ENCODE assay signal across 14 cellular contexts in genomic region chr5:23411200-23411599, GRCh38.
DNase-seq lines count a peak whose midpoint lies in the region; ATAC-seq and TF ChIP-seq lines count a peak whose summit lies in the region.
"Had no signal": no experiment of that assay in that cellular context is flagged by ENCODE, and none has a peak within 500 bp of the region (broad histone marks: within the 10 kb centered on the region; RNA-seq: fewer than 3 reads in every experiment).

No MANE protein-coding gene starts in this region.

- WGBS in SK-N-SH (ENCODE audit: low lambda C conversion rate) = 32% methylated on average over 17 of the region's 17 CpGs

- H3F3A ChIP-seq in SK-N-SH (replicated peaks; ENCODE audit: insufficient read depth) = no peaks in the 10 kb centered on the region

- no peaks in the 10 kb centered on the region for H3K9me3 ChIP-seq in SK-N-SH

- H3K4me3 ChIP-seq in SK-N-SH (ENCODE audit: low read depth in 2 of 2, low read length in 1 of 2) = peak overlapping the region in 1 of 2 experiments; percentile 26; a peak in 1 of 4 replicates
- H3K4me3 ChIP-seq: GM23248 had no signal

- H3K27ac ChIP-seq in SK-N-SH (ENCODE audit: low read depth in 2 of 2, low read length in 1 of 2) (no peak overlapping the region), epithelial cell of prostate (peak overlapping the region; percentile 70), substantia nigra (ENCODE audit: low read depth, low read length, poor library complexity, severe bottlenecking) (no peak overlapping the region)
- H3K27ac ChIP-seq: GM23248, HL-60 had no signal

- H3K27me3 ChIP-seq in SK-N-SH (ENCODE audit: insufficient read depth) = peaks cover 7% of the 10 kb centered on the region; the same call in 1 of the 2 replicates

- no peaks in the 10 kb centered on the region for H3K36me3 ChIP-seq in SK-N-SH (replicated peaks in 1 of 2; ENCODE audit: control insufficient read depth in 1 of 2, insufficient read depth in 2 of 2, low read length in 1 of 2)

- no peaks in the 10 kb centered on the region for H3K9me2 ChIP-seq in SK-N-SH

- no peak overlapping the region for H3K9ac ChIP-seq in SK-N-SH
- H3K9ac ChIP-seq: GM23248 had no signal

- H3K4me1 ChIP-seq in SK-N-SH (ENCODE audit: control insufficient read depth in 1 of 2, insufficient read depth in 2 of 2, low read depth in 1 of 2, low read length in 1 of 2) = no peaks in the 10 kb centered on the region

- no peaks in the 10 kb centered on the region for H4K20me1 ChIP-seq in SK-N-SH (ENCODE audit: insufficient read depth)

- peak overlapping the region; percentile 47; the same call in 1 of the 2 replicates for H3K4me2 ChIP-seq in SK-N-SH

- ATAC-seq in SK-N-SH treated with all-trans-retinoic acid at 6 μM for 48 hours = no peak
- ATAC-seq in stimulated activated naive CD8-positive, alpha-beta T cell treated with anti-CD3 and anti-CD28 coated beads, Interleukin-15, Interleukin-2, amounts not matched to agents 100 U/mL and 50 U/mL, for 24 hours = no peak
- ATAC-seq: T-cell had no signal

- TF ChIP-seq RAD21 in SK-N-SH (IDR thresholded peaks at IDR 0.05; ENCODE audit: low read length) = no peak

- POLR2A ChIA-PET in SK-N-SH (lab: Yijun Ruan, JAX) = no interaction called here

- H2AFZ ChIP-seq in SK-N-SH (ENCODE audit: low read depth) = no peak overlapping the region; the same call in 1 of the 2 replicates
- H2AFZ ChIP-seq: GM23248 had no signal

- no peak for DNase-seq in SK-N-SH
- DNase-seq in NCI-H748 treated with DMSO at 0.1 percent for 48 hours (lab: John Stamatoyannopoulos, UW) = peak; percentile 59
- no peak for DNase-seq in epithelial cell of prostate (ENCODE audit: low read depth, low spot score)
- no peak for DNase-seq in substantia nigra (lab: John Stamatoyannopoulos, UW)
- DNase-seq in NCI-H524 treated with DMSO at 0.1 percent for 48 hours (lab: John Stamatoyannopoulos, UW) = no peak
- DNase-seq in GM20000 (ENCODE audit: low spot score) = no peak
- no peak for DNase-seq in stimulated activated naive CD8-positive, alpha-beta T cell treated with anti-CD3 and anti-CD28 coated beads, Interleukin-15, Interleukin-2, amounts not matched to agents 100 U/mL and 50 U/mL, for 24 hours
- DNase-seq: C1 segment of cervical spinal cord, DMS153, GM23248, NCI-H187 treated with DMSO at 0.1 percent for 48 hours, T-cell had no signal

- no peak for TF ChIP-seq EP300 in SK-N-SH (IDR thresholded peaks at IDR 0.05; ENCODE audit: borderline replicate concordance in 1 of 2, low read depth in 1 of 2, low read length in 1 of 2)

- TF ChIP-seq CTCF in SK-N-SH (IDR thresholded peaks at IDR 0.05) (no peak), GM20000 (IDR thresholded peaks at IDR 0.05; ENCODE audit: extremely low read depth, missing control alignments) (no peak)

- CTCF ChIA-PET in SK-N-SH (lab: Yijun Ruan, JAX) = no interaction called here

- H3K79me2 ChIP-seq in SK-N-SH (ENCODE audit: insufficient read depth) = no peaks in the 10 kb centered on the region

TF ChIP-seq in SK-N-SH, 30 proteins besides CTCF, POLR2A, EP300 and RAD21:
- TF ChIP-seq RCOR1 (IDR thresholded peaks at IDR 0.05; ENCODE audit: low read length) = no peak
- TF ChIP-seq POLR2AphosphoS5 (IDR thresholded peaks at IDR 0.05; ENCODE audit: low read depth, low read length) = no peak
- no peak for TF ChIP-seq SMC3 (IDR thresholded peaks at IDR 0.05; ENCODE audit: low read depth, low read length)
- no peak for TF ChIP-seq GABPA (IDR thresholded peaks at IDR 0.05; ENCODE audit: low read depth)
- no peak for TF ChIP-seq SIN3A (IDR thresholded peaks at IDR 0.05; ENCODE audit: borderline replicate concordance, low read depth, low read length)
- TF ChIP-seq TAF1 (IDR thresholded peaks at IDR 0.05; ENCODE audit: borderline replicate concordance, low read depth, low read length) = no peak
- TF ChIP-seq NRF1 (IDR thresholded peaks at IDR 0.05; ENCODE audit: low read depth, low read length) = no peak
- TF ChIP-seq JUND (IDR thresholded peaks at IDR 0.05) = no peak
- TF ChIP-seq USF2 (IDR thresholded peaks at IDR 0.05; ENCODE audit: borderline replicate concordance, low read depth, low read length) = no peak
- TF ChIP-seq IRF3 (IDR thresholded peaks at IDR 0.05; ENCODE audit: low read depth, low read length) = no peak
- no peak for TF ChIP-seq FOSL2 (IDR thresholded peaks at IDR 0.05; ENCODE audit: borderline replicate concordance, low read depth)
- no peak for TF ChIP-seq FOXM1 (IDR thresholded peaks at IDR 0.05; ENCODE audit: low read depth)
- TF ChIP-seq EZH2phosphoT487 (IDR thresholded peaks at IDR 0.05; ENCODE audit: borderline replicate concordance, low read depth) = no peak
- no peak for TF ChIP-seq TEAD4 (IDR thresholded peaks at IDR 0.05; ENCODE audit: borderline replicate concordance, insufficient read depth)
- TF ChIP-seq RFX5 (IDR thresholded peaks at IDR 0.05; ENCODE audit: low read length) = no peak

TF ChIP-seq in SK-N-SH treated with all-trans-retinoic acid at 6 μM for 48 hours, 23 proteins besides CTCF, POLR2A, EP300 and RAD21:
- no peak for TF ChIP-seq OSR1 (CRISPR knock-in tag; IDR thresholded peaks at IDR 0.05)
- TF ChIP-seq TCF4 (CRISPR knock-in tag; IDR thresholded peaks at IDR 0.05; ENCODE audit: borderline replicate concordance) = no peak
- no peak for TF ChIP-seq ZNF8 (CRISPR knock-in tag; IDR thresholded peaks at IDR 0.05)
- no peak for TF ChIP-seq CSDC2 (CRISPR knock-in tag; IDR thresholded peaks at IDR 0.05)
- no peak for TF ChIP-seq ISL1 (CRISPR knock-in tag; IDR thresholded peaks at IDR 0.05)
- no peak for TF ChIP-seq CREB5 (CRISPR knock-in tag; IDR thresholded peaks at IDR 0.05; ENCODE audit: low read depth)
- no peak for TF ChIP-seq GLIS3 (CRISPR knock-in tag; IDR thresholded peaks at IDR 0.05)
- TF ChIP-seq BACH2 (CRISPR knock-in tag; IDR thresholded peaks at IDR 0.05; ENCODE audit: borderline replicate concordance) = no peak
- no peak for TF ChIP-seq ARNTL (CRISPR knock-in tag; IDR thresholded peaks at IDR 0.05; ENCODE audit: borderline replicate concordance, low read depth)
- TF ChIP-seq ZFP30 (CRISPR knock-in tag; IDR thresholded peaks at IDR 0.05) = no peak
- TF ChIP-seq RARB (CRISPR knock-in tag; IDR thresholded peaks at IDR 0.05) = no peak
- no peak for TF ChIP-seq TOX (CRISPR knock-in tag; IDR thresholded peaks at IDR 0.05; ENCODE audit: borderline replicate concordance)
- no peak for TF ChIP-seq TSHZ2 (CRISPR knock-in tag; IDR thresholded peaks at IDR 0.05)
- TF ChIP-seq PPARA (CRISPR knock-in tag; IDR thresholded peaks at IDR 0.05; ENCODE audit: borderline replicate concordance) = no peak
